Comparison of ENCODE assay signal across 14 cellular contexts in genomic region chrX:77346859-77347258, GRCh38.
DNase-seq lines count a peak whose midpoint lies in the region; ATAC-seq and TF ChIP-seq lines count a peak whose summit lies in the region.
"Had no signal": no experiment of that assay in that cellular context is flagged by ENCODE, and none has a peak within 500 bp of the region (broad histone marks: within the 10 kb centered on the region; RNA-seq: fewer than 3 reads in every experiment).

No MANE protein-coding gene starts in this region.

- POLR2A ChIA-PET in PC-9 (lab: Charles Lee; ENCODE audit: unreplicated experiment): no interaction called here

- H3K23ac ChIP-seq in mesendoderm (ENCODE audit: low read length): no peak overlapping the region

- no peak overlapping the region for H3K4ac ChIP-seq in mesendoderm (ENCODE audit: low read depth, low read length)

- H3K79me1 ChIP-seq in mesendoderm (ENCODE audit: low read length): no peaks in the 10 kb centered on the region

- H4K8ac ChIP-seq in mesendoderm (ENCODE audit: low read depth, low read length): no peak overlapping the region

- H3F3A ChIP-seq in PC-9 (ENCODE audit: insufficient read depth, low read depth): no peaks in the 10 kb centered on the region

- 52 to 56% methylated on average over 1 of the region's 1 CpG for WGBS in heart right ventricle, 2 donors
- 48% methylated on average over 1 of the region's 1 CpG for WGBS in right cardiac atrium
- no CpG with 5 or more reads among the region's 1 CpG for WGBS in mesendoderm (ENCODE audit: extremely low coverage, insufficient coverage, low lambda C conversion rate)
- WGBS in aorta, 2 donors: 7 to 9% methylated on average over 1 of the region's 1 CpG

- H3K56ac ChIP-seq in mesendoderm (ENCODE audit: low read length): no peak overlapping the region

- H3K4me3 ChIP-seq in heart right ventricle: no peak overlapping the region
- H3K4me3 ChIP-seq in right cardiac atrium (ENCODE audit: low read length): no peak overlapping the region
- H3K4me3 ChIP-seq in PC-9: no peak overlapping the region
- no peak overlapping the region for H3K4me3 ChIP-seq in mesendoderm (ENCODE audit: low read length)
- H3K4me3 ChIP-seq in aorta (ENCODE audit: low read length in 2 of 2): no peak overlapping the region
- H3K4me3 ChIP-seq: BLaER1 treated with 17β-estradiol and CSF1 and Interleukin-3, amounts not matched to agents 10 nM and 100 nM; GM23248 had no signal

- no peaks in the 10 kb centered on the region for H4K20me1 ChIP-seq in PC-9 (ENCODE audit: insufficient read depth)
- H4K20me1 ChIP-seq: BLaER1 treated with 17β-estradiol and CSF1 and Interleukin-3, amounts not matched to agents 10 nM and 100 nM had no signal

- peak overlapping the region; percentile 70; the same call in 1 of the 2 replicates for H3K4me2 ChIP-seq in PC-9
- H3K4me2 ChIP-seq in mesendoderm (ENCODE audit: low read length): no peak overlapping the region
- H3K4me2 ChIP-seq: BLaER1 treated with 17β-estradiol and CSF1 and Interleukin-3, amounts not matched to agents 10 nM and 100 nM had no signal

- H3K27me3 ChIP-seq in heart right ventricle (no peaks in the 10 kb centered on the region), right cardiac atrium (ENCODE audit: control insufficient read depth, insufficient read depth) (no peaks in the 10 kb centered on the region), PC-9 (ENCODE audit: insufficient read depth, low read depth) (no peaks in the 10 kb centered on the region), mesendoderm (ENCODE audit: insufficient read depth, low read length, poor library complexity) (no peaks in the 10 kb centered on the region), aorta (ENCODE audit: control insufficient read depth in 1 of 2, insufficient read depth in 2 of 2, low read length in 1 of 2) (no peaks in the 10 kb centered on the region)

- H3K79me2 ChIP-seq in PC-9 (ENCODE audit: low read depth) (no peaks in the 10 kb centered on the region), mesendoderm (ENCODE audit: control insufficient read depth, insufficient read depth, low read length) (no peaks in the 10 kb centered on the region)

- H3K9me2 ChIP-seq in PC-9 (ENCODE audit: insufficient read depth): no peaks in the 10 kb centered on the region

- TF ChIP-seq CTCF in heart right ventricle (IDR thresholded peaks at IDR 0.05) (no peak), PC-9 (conservative IDR thresholded peaks at IDR 0.05) (no peak)

- BruUV-seq in PC-9 (replicated peaks; lab: Mats Ljungman, UMichigan): no TSS peak

- H3K27ac ChIP-seq in heart right ventricle (peak overlapping the region in 5 of 10 donors; percentile 39 to 69 (median 62)), right cardiac atrium (ENCODE audit: low read length) (no peak overlapping the region), PC-9 (no peak overlapping the region), mesendoderm (ENCODE audit: low read depth, low read length) (no peak overlapping the region), aorta (ENCODE audit: low read depth in 1 of 2, low read length in 2 of 2) (peak overlapping the region; percentile 67 to 83)
- H3K27ac ChIP-seq: BLaER1 treated with 17β-estradiol and CSF1 and Interleukin-3, amounts not matched to agents 10 nM and 100 nM; GM23248 had no signal

- DNase-seq in heart right ventricle (no peak), right cardiac atrium (no peak), PC-9 (no peak), mesendoderm (peak; percentile 1), aorta (no peak), NCI-H187 (lab: John Stamatoyannopoulos, UW) (no peak), SIG-M5 treated with dmso at 0.1 percent for 504 hours (lab: John Stamatoyannopoulos, UW; ENCODE audit: unreplicated experiment) (no peak), DMS153 treated with DMSO at 0.1 percent for 48 hours (lab: John Stamatoyannopoulos, UW; ENCODE audit: unreplicated experiment) (no peak)
- DNase-seq: ACHN; CD4-positive, CD25-positive, alpha-beta regulatory T cell; EL; GM23248; H7 had no signal

- H3K36me3 ChIP-seq in heart right ventricle (no peaks in the 10 kb centered on the region), PC-9 (ENCODE audit: low read depth) (no peaks in the 10 kb centered on the region), mesendoderm (ENCODE audit: control insufficient read depth, insufficient read depth, low read length) (no peaks in the 10 kb centered on the region), aorta (ENCODE audit: control insufficient read depth in 1 of 2, insufficient read depth in 2 of 2, low read length in 1 of 2) (no peaks in the 10 kb centered on the region)
- H3K36me3 ChIP-seq: BLaER1 treated with 17β-estradiol and CSF1 and Interleukin-3, amounts not matched to agents 10 nM and 100 nM had no signal

- H2AFZ ChIP-seq in PC-9: no peak overlapping the region
- H2AFZ ChIP-seq: GM23248 had no signal

- no peak overlapping the region for H3K9ac ChIP-seq in mesendoderm (ENCODE audit: low read length)
- H3K9ac ChIP-seq: BLaER1 treated with 17β-estradiol and CSF1 and Interleukin-3, amounts not matched to agents 10 nM and 100 nM; GM23248 had no signal

- H3K4me1 ChIP-seq in heart right ventricle (no peaks in the 10 kb centered on the region), right cardiac atrium (ENCODE audit: control insufficient read depth, insufficient read depth, low read length) (no peaks in the 10 kb centered on the region), PC-9 (replicated peaks; ENCODE audit: insufficient read depth) (0 out of 2 replicates have a peak, but pooled peaks cover 16% of the 10 kb centered on the region), mesendoderm (ENCODE audit: control insufficient read depth, low read depth, low read length) (no peaks in the 10 kb centered on the region), aorta (ENCODE audit: control insufficient read depth in 1 of 2, insufficient read depth in 2 of 2, low read length in 2 of 2) (no peaks in the 10 kb centered on the region)
- H3K4me1 ChIP-seq: BLaER1 treated with 17β-estradiol and CSF1 and Interleukin-3, amounts not matched to agents 10 nM and 100 nM had no signal

- H2BK120ac ChIP-seq in mesendoderm (ENCODE audit: low read depth, low read length): no peak overlapping the region

- no peak overlapping the region for H2AK5ac ChIP-seq in mesendoderm (ENCODE audit: low read length)

- no peak overlapping the region for H2BK5ac ChIP-seq in mesendoderm (ENCODE audit: low read length)

- H3K9me3 ChIP-seq in heart right ventricle (peaks cover 0 to 23% (median 0%) of the 10 kb centered on the region in 11 donors), right cardiac atrium (ENCODE audit: control insufficient read depth, low read length) (no peaks in the 10 kb centered on the region), PC-9 (ENCODE audit: insufficient read depth, low read depth) (no peaks in the 10 kb centered on the region), aorta (ENCODE audit: control insufficient read depth, low read length) (no peaks in the 10 kb centered on the region)

- ATAC-seq in heart right ventricle (peak; percentile 46 to 86 (median 76)), right cardiac atrium (no peak), aorta (ENCODE audit: low FRiP score) (peak; percentile 65)

- H4K5ac ChIP-seq in mesendoderm (ENCODE audit: low read length): no peak overlapping the region

- intact Hi-C loops in heart right ventricle (cut with DNase I): no loop called here
- intact Hi-C loops in right cardiac atrium (cut with DNase I): no loop called here
- intact Hi-C loops in PC-9 (cut with micrococcal nuclease; ENCODE audit: unreplicated experiment): no loop called here
- intact Hi-C loops in aorta (cut with DNase I): no loop called here

- no peak overlapping the region for H3K18ac ChIP-seq in mesendoderm (ENCODE audit: low read length)

- H2BK15ac ChIP-seq in mesendoderm (replicated peaks; ENCODE audit: low read depth): no peak overlapping the region

- CTCF ChIA-PET in PC-9 (lab: Charles Lee): no interaction called here

Comparison
In these comparisons a context has a peak if more than half of its experiments do, and no peak if none do; other contexts are left out.
1. ATAC-seq: peak in heart right ventricle (8 of 8) and aorta (single experiment); none in right cardiac atrium (0 of 2).
2. H3K27ac ChIP-seq: peak in aorta (2 of 2); none in right cardiac atrium (single experiment), PC-9 (single experiment) and mesendoderm (single experiment).